ENCODE assay signal across 37 cellular contexts in the genomic region with DNA sequence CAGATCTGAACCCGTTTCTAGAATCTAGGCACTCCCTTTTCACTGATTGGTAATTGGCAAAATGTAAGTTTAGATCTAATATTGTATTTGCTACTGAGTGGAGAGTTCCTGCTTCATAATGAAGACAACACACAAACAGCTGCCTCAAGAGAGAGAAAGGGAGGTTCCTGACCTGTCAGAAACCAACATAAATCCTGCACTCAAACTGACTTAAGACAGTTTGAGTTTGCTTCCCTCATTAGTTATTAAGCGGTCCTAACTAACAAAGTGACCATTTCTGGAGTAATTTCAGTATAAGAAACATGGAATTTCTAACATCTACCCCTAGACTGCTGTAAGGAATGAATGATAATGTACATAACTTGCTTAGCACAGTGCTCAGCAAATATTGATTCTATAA.
"Had no signal": no experiment of that assay in that cellular context is flagged by ENCODE, and none has a peak within 500 bp of the region (broad histone marks: within the 10 kb centered on the region; RNA-seq: fewer than 3 reads in every experiment).

No MANE protein-coding gene starts in this region.

- H3K4me1 ChIP-seq: ascending aorta had no signal

- H3K4me3 ChIP-seq: ascending aorta, cardiac muscle cell had no signal

- H3K27me3 ChIP-seq: ascending aorta, cardiac muscle cell had no signal

- DNase-seq: activated B cell treated with CpG ODN at 0.5 μM for 24 hours; activated CD4-positive, alpha-beta memory T cell treated with anti-CD3 and anti-CD28 coated beads for 36 hours; activated CD4-positive, alpha-beta T cell treated with anti-CD3 and anti-CD28 coated beads for 4 hours; activated CD4-positive, alpha-beta T cell treated with anti-CD3 and anti-CD28 coated beads, Interleukin-2, amount 10 ng/mL, durations not matched to agents 24 days and 14 days; activated CD4-positive, alpha-beta T cell treated with anti-CD3 and anti-CD28 coated beads, Interleukin-2, amount 50 U/mL, for 1 hour; activated CD4-positive, alpha-beta T cell treated with anti-CD3 and anti-CD28 coated beads, Interleukin-2, amount 50 U/mL, for 4 hours; activated CD4-positive, CD25-positive, alpha-beta regulatory T cell treated with anti-CD3 and anti-CD28 coated beads, Interleukin-2, amount 50 U/mL, for 72 hours; activated CD8-positive, alpha-beta memory T cell treated with anti-CD3 and anti-CD28 coated beads, Interleukin-2, amount 50 U/mL, for 4 hours; activated CD8-positive, alpha-beta T cell treated with anti-CD3 and anti-CD28 coated beads for 36 hours; activated effector memory CD4-positive, alpha-beta T cell treated with anti-CD3 and anti-CD28 coated beads, Interleukin-2, amount 50 U/mL, for 16 hours; activated gamma-delta T cell treated with Interleukin-2 at 50 U/mL for 16 hours; activated naive CD4-positive, alpha-beta T cell; activated naive CD4-positive, alpha-beta T cell treated with anti-CD3 and anti-CD28 coated beads for 36 hours; activated naive CD4-positive, alpha-beta T cell treated with anti-CD3 and anti-CD28 coated beads, Interleukin-2, amount 50 U/mL, for 16 hours; activated naive CD8-positive, alpha-beta T cell treated with anti-CD3 and anti-CD28 coated beads for 36 hours; activated T-cell treated with anti-CD3 and anti-CD28 coated beads for 4 hours; activated T-cell treated with anti-CD3 and anti-CD28 coated beads, Interleukin-2, amount 50 U/mL, for 1 hour; activated T-cell treated with anti-CD3 and anti-CD28 coated beads, Interleukin-2, amount 50 U/mL, for 4 hours; activated T-cell treated with anti-CD3 and anti-CD28 coated beads, Interleukin-2, amount 50 U/mL, for 72 hours; amygdala; anterior cingulate cortex; caudate nucleus; cerebellar nuclear complex; T-helper 2 cell; T-helper 9 cell had no signal

- H3K9me3 ChIP-seq: ascending aorta had no signal

- H3K27ac ChIP-seq: ascending aorta, cardiac muscle cell, VCaP had no signal

- FAIRE-seq: bronchial epithelial cell, TTC549 had no signal

- H3K4me1 Mint-ChIP-seq: activated B cell treated with CpG ODN at 0.5 μM for 24 hours; activated CD4-positive, alpha-beta T cell treated with anti-CD3 and anti-CD28 coated beads, Interleukin-2, amount 10 ng/mL, durations not matched to agents 24 days and 14 days; activated naive CD8-positive, alpha-beta T cell treated with anti-CD3 and anti-CD28 coated beads for 36 hours; activated T-helper 17 cell treated with anti-CD3 and anti-CD28 coated beads, Interleukin-2, amount 50 U/mL, for 72 hours; brain; central memory CD8-positive, alpha-beta T cell had no signal

- H3K36me3 Mint-ChIP-seq: activated CD4-positive, alpha-beta memory T cell treated with anti-CD3 and anti-CD28 coated beads for 36 hours; activated naive CD4-positive, alpha-beta T cell treated with anti-CD3 and anti-CD28 coated beads, Interleukin-2, amount 50 U/mL, for 72 hours; activated naive CD8-positive, alpha-beta T cell treated with anti-CD3 and anti-CD28 coated beads for 36 hours; brain had no signal

- ATAC-seq: activated CD8-positive, alpha-beta T cell treated with anti-CD3 and anti-CD28 coated beads for 36 hours; activated naive CD4-positive, alpha-beta T cell treated with anti-CD3 and anti-CD28 coated beads, Interleukin-2, amount 50 U/mL, for 72 hours; activated T-cell treated with anti-CD3 and anti-CD28 coated beads, Interleukin-2, amount 50 U/mL, for 4 hours; activated T-cell treated with anti-CD3 and anti-CD28 coated beads, Interleukin-2, amount 50 U/mL, for 72 hours; activated T-helper 17 cell treated with anti-CD3 and anti-CD28 coated beads, Interleukin-2, amount 50 U/mL, for 72 hours had no signal

- H3K9me3 Mint-ChIP-seq: activated B cell treated with CpG ODN at 0.5 μM for 24 hours; activated CD4-positive, alpha-beta memory T cell treated with anti-CD3 and anti-CD28 coated beads for 36 hours; activated CD4-positive, alpha-beta T cell treated with anti-CD3 and anti-CD28 coated beads, Interleukin-2, amount 10 ng/mL, durations not matched to agents 24 days and 14 days; activated CD8-positive, alpha-beta T cell treated with anti-CD3 and anti-CD28 coated beads for 36 hours; activated naive CD4-positive, alpha-beta T cell treated with anti-CD3 and anti-CD28 coated beads for 36 hours; activated naive CD4-positive, alpha-beta T cell treated with anti-CD3 and anti-CD28 coated beads, Interleukin-2, amount 50 U/mL, for 72 hours; activated naive CD8-positive, alpha-beta T cell treated with anti-CD3 and anti-CD28 coated beads for 36 hours; activated T-cell treated with anti-CD3 and anti-CD28 coated beads, Interleukin-2, amount 50 U/mL, for 4 hours; activated T-cell treated with anti-CD3 and anti-CD28 coated beads, Interleukin-2, amount 50 U/mL, for 72 hours; activated T-helper 1 cell treated with anti-CD3 and anti-CD28 coated beads, Interleukin-12 subunit alpha, Interleukin-12 subunit beta, Interleukin-2, Interleukin-4 antibody, amounts not matched to agents 30 ng/mL and 10 ng/mL and 1 ng/mL, durations not matched to agents 14 hours and 24 hours and 36 hours; activated T-helper 17 cell treated with anti-CD3 and anti-CD28 coated beads, Interleukin-2, amount 50 U/mL, for 72 hours; brain; central memory CD8-positive, alpha-beta T cell; T-helper 1 cell treated with Interleukin-12 subunit alpha and Interleukin-12 subunit beta and Interleukin-4 antibody, amounts not matched to agents 30 μg/mL and 1 μg/mL, for 36 hours; T-helper 2 cell treated with Interferon-gamma antibody and Interleukin-4, amounts not matched to agents 5 μg/mL and 100 μg/mL, for 36 hours had no signal

- H3K36me3 ChIP-seq: ascending aorta, cardiac muscle cell had no signal

- H3K4me3 Mint-ChIP-seq: activated B cell treated with CpG ODN at 0.5 μM for 24 hours; activated CD4-positive, alpha-beta memory T cell treated with anti-CD3 and anti-CD28 coated beads for 36 hours; activated CD4-positive, alpha-beta T cell treated with anti-CD3 and anti-CD28 coated beads, Interleukin-2, amount 10 ng/mL, durations not matched to agents 24 days and 14 days; activated CD8-positive, alpha-beta T cell treated with anti-CD3 and anti-CD28 coated beads for 36 hours; activated naive CD4-positive, alpha-beta T cell treated with anti-CD3 and anti-CD28 coated beads for 36 hours; activated naive CD8-positive, alpha-beta T cell treated with anti-CD3 and anti-CD28 coated beads for 36 hours; activated T-cell treated with anti-CD3 and anti-CD28 coated beads, Interleukin-2, amount 50 U/mL, for 4 hours; activated T-cell treated with anti-CD3 and anti-CD28 coated beads, Interleukin-2, amount 50 U/mL, for 72 hours; activated T-helper 1 cell treated with anti-CD3 and anti-CD28 coated beads, Interleukin-12 subunit alpha, Interleukin-12 subunit beta, Interleukin-2, Interleukin-4 antibody, amounts not matched to agents 30 ng/mL and 10 ng/mL and 1 ng/mL, durations not matched to agents 14 hours and 24 hours and 36 hours; activated T-helper 17 cell treated with anti-CD3 and anti-CD28 coated beads, Interleukin-2, amount 50 U/mL, for 72 hours; brain; central memory CD8-positive, alpha-beta T cell; T-helper 1 cell treated with Interleukin-12 subunit alpha and Interleukin-12 subunit beta and Interleukin-4 antibody, amounts not matched to agents 30 μg/mL and 1 μg/mL, for 36 hours; T-helper 2 cell treated with Interferon-gamma antibody and Interleukin-4, amounts not matched to agents 5 μg/mL and 100 μg/mL, for 36 hours had no signal

- H3K27ac Mint-ChIP-seq: activated B cell treated with CpG ODN at 0.5 μM for 24 hours; activated CD4-positive, alpha-beta memory T cell treated with anti-CD3 and anti-CD28 coated beads for 36 hours; activated CD4-positive, alpha-beta T cell treated with anti-CD3 and anti-CD28 coated beads, Interleukin-2, amount 10 ng/mL, durations not matched to agents 24 days and 14 days; activated CD8-positive, alpha-beta T cell treated with anti-CD3 and anti-CD28 coated beads for 36 hours; activated naive CD4-positive, alpha-beta T cell treated with anti-CD3 and anti-CD28 coated beads for 36 hours; activated naive CD4-positive, alpha-beta T cell treated with anti-CD3 and anti-CD28 coated beads, Interleukin-2, amount 50 U/mL, for 72 hours; activated naive CD8-positive, alpha-beta T cell treated with anti-CD3 and anti-CD28 coated beads for 36 hours; activated T-cell treated with anti-CD3 and anti-CD28 coated beads, Interleukin-2, amount 50 U/mL, for 72 hours; activated T-helper 1 cell treated with anti-CD3 and anti-CD28 coated beads, Interleukin-12 subunit alpha, Interleukin-12 subunit beta, Interleukin-2, Interleukin-4 antibody, amounts not matched to agents 30 ng/mL and 10 ng/mL and 1 ng/mL, durations not matched to agents 14 hours and 24 hours and 36 hours; activated T-helper 17 cell treated with anti-CD3 and anti-CD28 coated beads, Interleukin-2, amount 50 U/mL, for 72 hours; brain; T-helper 1 cell treated with Interleukin-12 subunit alpha and Interleukin-12 subunit beta and Interleukin-4 antibody, amounts not matched to agents 30 μg/mL and 1 μg/mL, for 36 hours; T-helper 2 cell treated with Interferon-gamma antibody and Interleukin-4, amounts not matched to agents 5 μg/mL and 100 μg/mL, for 36 hours had no signal
